Comparison of ENCODE assay signal across 23 cellular contexts in the genomic region with DNA sequence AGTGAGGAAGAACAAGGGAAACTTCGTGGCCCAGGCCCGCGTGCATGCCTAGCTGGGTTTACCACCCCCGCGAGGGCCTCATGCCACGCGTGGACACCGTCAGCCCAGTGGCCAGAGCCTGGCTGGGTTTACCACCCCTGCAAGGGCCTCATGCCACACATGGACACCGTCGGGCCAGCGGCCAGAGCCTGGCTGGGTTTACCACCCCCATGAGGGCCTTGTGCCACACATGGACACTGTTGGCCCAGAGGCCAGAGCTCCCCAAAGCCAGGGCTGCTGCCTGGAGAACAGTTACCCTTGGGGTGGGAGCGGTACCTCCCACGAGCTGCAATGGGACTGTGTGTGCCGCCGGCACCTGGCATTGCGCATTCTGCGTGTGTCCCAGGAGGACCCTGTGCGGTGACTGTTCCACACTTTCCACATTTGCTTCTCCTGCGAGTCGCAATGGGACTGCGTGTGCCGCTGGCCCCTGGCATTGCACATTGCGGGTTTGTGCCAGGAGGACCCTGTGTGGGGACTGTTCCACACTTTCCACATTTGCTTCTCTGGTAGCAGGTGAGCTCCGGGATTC.
DNase-seq lines count a peak whose midpoint lies in the region; ATAC-seq and TF ChIP-seq lines count a peak whose summit lies in the region.
"Had no signal": no experiment of that assay in that cellular context is flagged by ENCODE, and none has a peak within 500 bp of the region (broad histone marks: within the 10 kb centered on the region; RNA-seq: fewer than 3 reads in every experiment).

No MANE protein-coding gene starts in this region.

- no peaks in the 10 kb centered on the region for H3K4me1 Mint-ChIP-seq in natural killer cell treated with Interleukin-12 subunit alpha and Interleukin-12 subunit beta and Interleukin-15 and Interleukin-18, amount 100 ng/mL, for 72 hours (ENCODE audit: low read depth in 2 of 2)
- peaks cover 0 to 4% of the 10 kb centered on the region in 2 donors for H3K4me1 Mint-ChIP-seq in natural killer cell

- H3K4me3 ChIP-seq in ovary = no peak overlapping the region
- H3K4me3 ChIP-seq: smooth muscle cell, tibial nerve had no signal

- no peak for TF ChIP-seq POLR2A in ovary (IDR thresholded peaks at IDR 0.05)

- no peak for ATAC-seq in natural killer cell treated with Interleukin-12 subunit alpha and Interleukin-12 subunit beta and Interleukin-15 and Interleukin-18, amount 100 ng/mL, for 72 hours
- no peak for ATAC-seq in natural killer cell
- ATAC-seq in HG02840 (IDR thresholded peaks at IDR 0.05; ENCODE audit: low FRiP score, unreplicated experiment) = no peak
- ATAC-seq: activated naive CD8-positive, alpha-beta T cell treated with anti-CD3 and anti-CD28 coated beads, Interleukin-2, amount 50 U/mL, for 24 hours; activated T-cell treated with anti-CD3 and anti-CD28 coated beads, Interleukin-2, amount 50 U/mL, for 72 hours had no signal

- no peak overlapping the region for H3K27ac ChIP-seq in ovary
- H3K27ac ChIP-seq: 22Rv1, tibial nerve had no signal

- H3K36me3 Mint-ChIP-seq in natural killer cell treated with Interleukin-12 subunit alpha and Interleukin-12 subunit beta and Interleukin-15 and Interleukin-18, amount 100 ng/mL, for 72 hours = no peaks in the 10 kb centered on the region
- H3K36me3 Mint-ChIP-seq in natural killer cell = peaks cover 7% of the 10 kb centered on the region

- H3K27me3 Mint-ChIP-seq in natural killer cell treated with Interleukin-12 subunit alpha and Interleukin-12 subunit beta and Interleukin-15 and Interleukin-18, amount 100 ng/mL, for 72 hours = no peaks in the 10 kb centered on the region
- peaks cover 0 to 4% of the 10 kb centered on the region in 2 donors for H3K27me3 Mint-ChIP-seq in natural killer cell (ENCODE audit: low read depth in 2 of 2)
- H3K27me3 Mint-ChIP-seq: activated naive CD8-positive, alpha-beta T cell treated with anti-CD3 and anti-CD28 coated beads, Interleukin-2, amount 50 U/mL, for 24 hours; brain; stimulated activated naive CD8-positive, alpha-beta T cell treated with anti-CD3 and anti-CD28 coated beads, Interleukin-15, Interleukin-2, amounts not matched to agents 100 ng/mL and 50 ng/mL, for 24 hours had no signal

- no peak for TF ChIP-seq EP300 in ovary (IDR thresholded peaks at IDR 0.05)

- no peaks in the 10 kb centered on the region for H3K36me3 ChIP-seq in ovary
- H3K36me3 ChIP-seq: tibial nerve had no signal

- WGBS in ovary, 3 donors = 96 to 98% (median 96%) methylated on average over 24 of the region's 24 CpGs

- H3K27me3 ChIP-seq in ovary = no peaks in the 10 kb centered on the region
- H3K27me3 ChIP-seq: tibial nerve had no signal

- no peak overlapping the region for H3K27ac Mint-ChIP-seq in natural killer cell treated with Interleukin-12 subunit alpha and Interleukin-12 subunit beta and Interleukin-15 and Interleukin-18, amount 100 ng/mL, for 72 hours
- no peak overlapping the region for H3K27ac Mint-ChIP-seq in natural killer cell
- H3K27ac Mint-ChIP-seq: activated CD8-positive, alpha-beta T cell treated with anti-CD3 and anti-CD28 coated beads for 36 hours; activated naive CD8-positive, alpha-beta T cell treated with anti-CD3 and anti-CD28 coated beads, Interleukin-2, amount 50 U/mL, for 24 hours; activated T-cell treated with anti-CD3 and anti-CD28 coated beads, Interleukin-2, amount 50 U/mL, for 72 hours; brain; progenitor cell of endocrine pancreas; stimulated activated naive CD8-positive, alpha-beta T cell treated with anti-CD3 and anti-CD28 coated beads, Interleukin-15, Interleukin-2, amounts not matched to agents 100 ng/mL and 50 ng/mL, for 24 hours had no signal

- peaks cover 20% of the 10 kb centered on the region for H3K4me1 ChIP-seq in ovary (ENCODE audit: insufficient read depth)

- H3K9me3 Mint-ChIP-seq in natural killer cell treated with Interleukin-12 subunit alpha and Interleukin-12 subunit beta and Interleukin-15 and Interleukin-18, amount 100 ng/mL, for 72 hours = no peaks in the 10 kb centered on the region
- H3K9me3 Mint-ChIP-seq in natural killer cell = peaks cover 2 to 6% of the 10 kb centered on the region in 2 donors

- intact Hi-C loops in natural killer cell (cut with micrococcal nuclease) = no loop called here
- intact Hi-C loops in ovary (cut with DNase I) = no loop called here

- TF ChIP-seq CTCF in natural killer cell (IDR thresholded peaks at IDR 0.05) (no peak), ovary (IDR thresholded peaks at IDR 0.05) (no peak)

- no peak overlapping the region for H3K4me3 Mint-ChIP-seq in natural killer cell treated with Interleukin-12 subunit alpha and Interleukin-12 subunit beta and Interleukin-15 and Interleukin-18, amount 100 ng/mL, for 72 hours
- no peak overlapping the region for H3K4me3 Mint-ChIP-seq in natural killer cell
- H3K4me3 Mint-ChIP-seq: activated CD8-positive, alpha-beta T cell treated with anti-CD3 and anti-CD28 coated beads for 36 hours; activated naive CD8-positive, alpha-beta T cell treated with anti-CD3 and anti-CD28 coated beads, Interleukin-2, amount 50 U/mL, for 24 hours; activated T-cell treated with anti-CD3 and anti-CD28 coated beads, Interleukin-2, amount 50 U/mL, for 72 hours; brain; stimulated activated naive CD8-positive, alpha-beta T cell treated with anti-CD3 and anti-CD28 coated beads, Interleukin-15, Interleukin-2, amounts not matched to agents 100 ng/mL and 50 ng/mL, for 24 hours had no signal

- DNase-seq in activated CD4-positive, CD25-positive, alpha-beta regulatory T cell treated with anti-CD3 and anti-CD28 coated beads, Interleukin-2, amount 50 U/mL, for 72 hours = peak; percentile 16
- no peak for DNase-seq in activated CD4-positive, CD25-positive, alpha-beta regulatory T cell (lab: John Stamatoyannopoulos, UW)
- peak; percentile 34 for DNase-seq in natural killer cell treated with Interleukin-12 subunit alpha and Interleukin-12 subunit beta and Interleukin-15 and Interleukin-18, amount 100 ng/mL, for 72 hours (ENCODE audit: low spot score)
- DNase-seq in natural killer cell = no peak
- DNase-seq in ovary = peak in 4 of 5 donors; percentile 11 to 29 (median 17)
- DNase-seq in DMS53 treated with DMSO at 0.1 percent for 48 hours (lab: John Stamatoyannopoulos, UW; ENCODE audit: unreplicated experiment) = no peak
- DNase-seq in NCI-H2171 (lab: John Stamatoyannopoulos, UW) = no peak
- DNase-seq: activated CD8-positive, alpha-beta T cell treated with anti-CD3 and anti-CD28 coated beads for 36 hours; activated naive CD8-positive, alpha-beta T cell treated with anti-CD3 and anti-CD28 coated beads, Interleukin-2, amount 50 U/mL, for 24 hours; activated T-cell treated with anti-CD3 and anti-CD28 coated beads, Interleukin-2, amount 50 U/mL, for 72 hours; AML-193; DND-41; NCI-H1092; NCI-H2029; stimulated activated CD4-positive, alpha-beta T cell treated with anti-CD3 and anti-CD28 coated beads, Interleukin-4, amount 100 ng/mL, for 1 hour; T-helper 2 cell had no signal

- no peaks in the 10 kb centered on the region for H3K9me3 ChIP-seq in ovary

Comparison
In these comparisons a context has a peak if more than half of its experiments do, and no peak if none do; other contexts are left out.
1. DNase-seq: peak in activated CD4-positive, CD25-positive, alpha-beta regulatory T cell treated with anti-CD3 and anti-CD28 coated beads, Interleukin-2, amount 50 U/mL, for 72 hours (single experiment), natural killer cell treated with Interleukin-12 subunit alpha and Interleukin-12 subunit beta and Interleukin-15 and Interleukin-18, amount 100 ng/mL, for 72 hours (single experiment) and ovary (4 of 5); none in activated CD4-positive, CD25-positive, alpha-beta regulatory T cell (0 of 4), natural killer cell (single experiment), DMS53 treated with DMSO at 0.1 percent for 48 hours (single experiment) and NCI-H2171 (single experiment).